9 cellular contexts compared by ENCODE assay signal in genomic region chr1:206012086-206012859, GRCh38. TPM values are rescaled to one million over a fixed set of nuclear protein-coding genes. Genes with fewer than 3 reads are reported as not detected.
DNase-seq lines count a peak whose midpoint lies in the region; ATAC-seq and TF ChIP-seq lines count a peak whose summit lies in the region.
"Had no signal": no experiment of that assay in that cellular context is flagged by ENCODE, and none has a peak within 500 bp of the region (broad histone marks: within the 10 kb centered on the region; RNA-seq: fewer than 3 reads in every experiment).

No MANE protein-coding gene starts in this region.

- BruUV-seq in HCT116 (replicated peaks; lab: Mats Ljungman, UMichigan): no TSS peak

- CTCF ChIA-PET in HCT116 (lab: Charles Lee): no interaction called here

- H3K4me2 ChIP-seq in HCT116 (ENCODE audit: low read length) (no peak overlapping the region), MM.1S (ENCODE audit: low read depth, low read length) (peak overlapping the region; percentile 15; the same call in 1 of the 2 replicates)

- H3K27me3 Mint-ChIP-seq in nephron progenitor cell (ENCODE audit: low read depth, poor library complexity): peaks cover 11% of the 10 kb centered on the region

- H3F3A ChIP-seq in MM.1S (ENCODE audit: insufficient read depth, low read length): no peaks in the 10 kb centered on the region

- H3K36me3 Mint-ChIP-seq in activated naive CD4-positive, alpha-beta T cell treated with anti-CD3 and anti-CD28 coated beads, Interleukin-2, amount 50 U/mL, for 72 hours: peaks cover 0 to 5% of the 10 kb centered on the region in 2 donors
- no peaks in the 10 kb centered on the region for H3K36me3 Mint-ChIP-seq in nephron progenitor cell (ENCODE audit: low read depth)

- TF ChIP-seq CTCF in HCT116 (IDR thresholded peaks at IDR 0.05 in 2 of 3, conservative IDR thresholded peaks at IDR 0.05 in 1 of 3; ENCODE audit: borderline replicate concordance in 1 of 3, insufficient read depth in 1 of 3, low read depth in 2 of 3, low read length in 2 of 3) (no peak), MM.1S (IDR thresholded peaks at IDR 0.05; ENCODE audit: low read length) (no peak), nephron progenitor cell (IDR thresholded peaks at IDR 0.05) (no peak)

- H3K27ac ChIP-seq in HCT116 (ENCODE audit: low read depth, low read length): no peak overlapping the region
- no peak overlapping the region for H3K27ac ChIP-seq in MM.1S (ENCODE audit: low read length)

- POLR2A ChIA-PET in HCT116 (lab: Charles Lee): no interaction called here

- no peak overlapping the region for H3K27ac Mint-ChIP-seq in activated naive CD4-positive, alpha-beta T cell treated with anti-CD3 and anti-CD28 coated beads, Interleukin-2, amount 50 U/mL, for 72 hours
- no peak overlapping the region for H3K27ac Mint-ChIP-seq in nephron progenitor cell

- H3K4me1 ChIP-seq in HCT116 (ENCODE audit: control insufficient read depth in 1 of 2, insufficient read depth in 2 of 2, low read length in 2 of 2) (peaks cover 0 to 2% of the 10 kb centered on the region in 2 experiments; a peak in 1 of 4 replicates), MM.1S (ENCODE audit: low read length) (peaks cover 9% of the 10 kb centered on the region)

- H3K27me3 ChIP-seq in HCT116 (ENCODE audit: insufficient read depth, low read length): no peaks in the 10 kb centered on the region
- no peaks in the 10 kb centered on the region for H3K27me3 ChIP-seq in MM.1S (replicated peaks; ENCODE audit: insufficient read depth, low read length)

- RAD21 ChIA-PET in HCT116 (lab: Charles Lee; ENCODE audit: low non-redundant PET in 1 of 2, low total read pairs in 2 of 2, uncharacterized antibody in 2 of 2, unreplicated experiment in 2 of 2): no interaction called here

- no peak overlapping the region for H3K4me3 Mint-ChIP-seq in nephron progenitor cell

- no peak overlapping the region for H2AFZ ChIP-seq in HCT116 (ENCODE audit: low read depth, low read length, poor library complexity, severe bottlenecking)
- H2AFZ ChIP-seq in MM.1S (ENCODE audit: low read length): peak overlapping the region; percentile 73

- H3K9me2 ChIP-seq in HCT116 (ENCODE audit: insufficient read depth): no peaks in the 10 kb centered on the region
- no peaks in the 10 kb centered on the region for H3K9me2 ChIP-seq in MM.1S (replicated peaks; ENCODE audit: insufficient read depth, low read length)

- no peak for TF ChIP-seq POLR2A in HCT116 (IDR thresholded peaks at IDR 0.05; ENCODE audit: borderline replicate concordance, extremely low read depth, insufficient read depth, insufficient read length)

- H3K9me3 ChIP-seq in HCT116 (ENCODE audit: control insufficient read depth in 1 of 2, insufficient read depth in 1 of 2, low read depth in 1 of 2, low read length in 2 of 2) (no peaks in the 10 kb centered on the region), MM.1S (replicated peaks; ENCODE audit: insufficient read depth, low read length) (no peaks in the 10 kb centered on the region)

- no peaks in the 10 kb centered on the region for H3K36me3 ChIP-seq in HCT116 (ENCODE audit: control insufficient read depth in 1 of 2, insufficient read depth in 2 of 2, low read length in 2 of 2)
- no peaks in the 10 kb centered on the region for H3K36me3 ChIP-seq in MM.1S (replicated peaks; ENCODE audit: insufficient read depth, low read length)

- intact Hi-C loops in HCT116 (cut with micrococcal nuclease): no loop called here

- peaks cover 20% of the 10 kb centered on the region for H3K4me1 Mint-ChIP-seq in nephron progenitor cell

- H4K20me1 ChIP-seq in HCT116 (ENCODE audit: insufficient read depth): no peaks in the 10 kb centered on the region
- no peaks in the 10 kb centered on the region for H4K20me1 ChIP-seq in MM.1S (ENCODE audit: insufficient read depth, low read length)

- H3K9me3 Mint-ChIP-seq in activated naive CD4-positive, alpha-beta T cell treated with anti-CD3 and anti-CD28 coated beads, Interleukin-2, amount 50 U/mL, for 72 hours: no peaks in the 10 kb centered on the region
- no peaks in the 10 kb centered on the region for H3K9me3 Mint-ChIP-seq in nephron progenitor cell

- no peak overlapping the region for H3K9ac ChIP-seq in HCT116 (ENCODE audit: low read length)
- H3K9ac ChIP-seq in MM.1S (ENCODE audit: low read length): no peak overlapping the region

- DNase-seq in HCT116 (ENCODE audit: low read depth, low spot score) (no peak), MM.1S (peak; percentile 64), mucosa of gallbladder (ENCODE audit: low spot score) (peak; percentile 85), nephron progenitor cell (no peak), NCI-H82 treated with DMSO at 0.1 percent for 48 hours (lab: John Stamatoyannopoulos, UW; ENCODE audit: unreplicated experiment) (no peak)
- DNase-seq in activated naive CD4-positive, alpha-beta T cell treated with anti-CD3 and anti-CD28 coated beads, Interleukin-2, amount 50 U/mL, for 72 hours (ENCODE audit: low spot score in 2 of 2): no peak
- no peak for DNase-seq in effector CD8-positive, alpha-beta T cell (lab: John Stamatoyannopoulos, UW)

- no peak for TF ChIP-seq RAD21 in HCT116 (IDR thresholded peaks at IDR 0.05; ENCODE audit: low read depth)

- H3K79me2 ChIP-seq in HCT116 (ENCODE audit: insufficient read depth, low read length): no peaks in the 10 kb centered on the region
- H3K79me2 ChIP-seq in MM.1S (ENCODE audit: low read length): no peaks in the 10 kb centered on the region

- ATAC-seq in GM18858 (IDR thresholded peaks at IDR 0.05; ENCODE audit: unreplicated experiment) (peak; percentile 80), HCT116 (0 out of 2 replicates have a peak, but pooled peaks have one; percentile 42)
- ATAC-seq in activated naive CD4-positive, alpha-beta T cell treated with anti-CD3 and anti-CD28 coated beads, Interleukin-2, amount 50 U/mL, for 72 hours: peak; percentile 41 to 88

- H3K4me3 ChIP-seq in HCT116 (replicated peaks in 1 of 2; ENCODE audit: low read depth in 1 of 2, low read length in 2 of 2) (no peak overlapping the region), MM.1S (ENCODE audit: low read length) (no peak overlapping the region)

TF ChIP-seq in HCT116, 20 proteins besides CTCF, POLR2A, EP300 and RAD21 (continues in another document):
- no peak for TF ChIP-seq ZNF274 (IDR thresholded peaks at IDR 0.05; ENCODE audit: low read depth, low read length)
- TF ChIP-seq SP1 (IDR thresholded peaks at IDR 0.05; ENCODE audit: low read depth): no peak
- no peak for TF ChIP-seq ELF1 (IDR thresholded peaks at IDR 0.05; ENCODE audit: borderline replicate concordance, low read depth)
- TF ChIP-seq ATF3 (IDR thresholded peaks at IDR 0.05): no peak
- TF ChIP-seq CEBPB (IDR thresholded peaks at IDR 0.05; ENCODE audit: low read depth): no peak
- no peak for TF ChIP-seq ZFX (IDR thresholded peaks at IDR 0.05)
- TF ChIP-seq EGR1 (IDR thresholded peaks at IDR 0.05; ENCODE audit: low read depth): no peak
- no peak for TF ChIP-seq POLR2AphosphoS5 (IDR thresholded peaks at IDR 0.05; ENCODE audit: low read depth, low read length)
- TF ChIP-seq ZBTB33 (IDR thresholded peaks at IDR 0.05; ENCODE audit: extremely low read depth, insufficient replicate concordance, low read length): no peak
- no peak for TF ChIP-seq JUND (IDR thresholded peaks at IDR 0.05)
- no peak for TF ChIP-seq CBX3 (IDR thresholded peaks at IDR 0.05; ENCODE audit: low read depth)
- TF ChIP-seq EZH2phosphoT487 (IDR thresholded peaks at IDR 0.05; ENCODE audit: borderline replicate concordance): no peak
- no peak for TF ChIP-seq SIN3A (IDR thresholded peaks at IDR 0.05; ENCODE audit: low read depth)

RNA-seq across cellular contexts. Expression of gene RAB7B, which starts 9.1 kb away (rescaled TPM):
- total RNA-seq in HCT116 (2021; ENCODE audit: unreplicated experiment) (0.22 TPM), mucosa of gallbladder (18.7 TPM)
- 0.11 and 0.16 TPM in 2 replicates for polyA plus RNA-seq in HCT116 (2012)
- not detected for total RNA-seq in activated naive CD4-positive, alpha-beta T cell treated with anti-CD3 and anti-CD28 coated beads, Interleukin-2, amount 50 U/mL, for 72 hours

RNA-seq across cellular contexts. Expression of gene CTSE, which starts 11.4 kb away (rescaled TPM):
- total RNA-seq in HCT116 (2021; ENCODE audit: unreplicated experiment) (0.12 TPM), mucosa of gallbladder (105 TPM)
- not detected in 2 replicates for polyA plus RNA-seq in HCT116 (2012)
- not detected for total RNA-seq in activated naive CD4-positive, alpha-beta T cell treated with anti-CD3 and anti-CD28 coated beads, Interleukin-2, amount 50 U/mL, for 72 hours

RNA-seq across cellular contexts. Expression of gene RHEX, which starts 40.7 kb away (rescaled TPM):
- total RNA-seq in HCT116 (2021; ENCODE audit: unreplicated experiment) (not detected), mucosa of gallbladder (11.3 TPM)
- polyA plus RNA-seq in HCT116 (2012): not detected in 2 replicates
- total RNA-seq in activated naive CD4-positive, alpha-beta T cell treated with anti-CD3 and anti-CD28 coated beads, Interleukin-2, amount 50 U/mL, for 72 hours: not detected
- total RNA-seq: RPMI7951 had no signal

Comparison
In these comparisons a context has a peak if more than half of its experiments do, and no peak if none do; other contexts are left out.
1. DNase-seq: peak in MM.1S (single experiment) and mucosa of gallbladder (single experiment); none in HCT116 (single experiment), activated naive CD4-positive, alpha-beta T cell treated with anti-CD3 and anti-CD28 coated beads, Interleukin-2, amount 50 U/mL, for 72 hours (0 of 2), effector CD8-positive, alpha-beta T cell (single experiment), nephron progenitor cell (single experiment) and NCI-H82 treated with DMSO at 0.1 percent for 48 hours (single experiment).
2. RNA of gene RAB7B, which starts 9.1 kb away (total RNA-seq): 18.7 TPM in mucosa of gallbladder (single experiment); 0.22 TPM in HCT116 (single experiment) and not detected in activated naive CD4-positive, alpha-beta T cell treated with anti-CD3 and anti-CD28 coated beads, Interleukin-2, amount 50 U/mL, for 72 hours; every median in the first group is over 10 times any median in the second.
3. RNA of gene CTSE, which starts 11.4 kb away (total RNA-seq): 105 TPM in mucosa of gallbladder (single experiment); 0.12 TPM in HCT116 (single experiment) and not detected in activated naive CD4-positive, alpha-beta T cell treated with anti-CD3 and anti-CD28 coated beads, Interleukin-2, amount 50 U/mL, for 72 hours; every median in the first group is over 10 times any median in the second.
4. RNA of gene RHEX, which starts 40.7 kb away (total RNA-seq): 11.3 TPM in mucosa of gallbladder (single experiment); not detected in HCT116 (single experiment) and not detected in activated naive CD4-positive, alpha-beta T cell treated with anti-CD3 and anti-CD28 coated beads, Interleukin-2, amount 50 U/mL, for 72 hours; every median in the first group is over 10 times any median in the second.
5. Peak in every context shown above with its lines, with median percentiles within 50 percentile points of each other: ATAC-seq.